9 cellular contexts compared by ENCODE assay signal in the genomic region with DNA sequence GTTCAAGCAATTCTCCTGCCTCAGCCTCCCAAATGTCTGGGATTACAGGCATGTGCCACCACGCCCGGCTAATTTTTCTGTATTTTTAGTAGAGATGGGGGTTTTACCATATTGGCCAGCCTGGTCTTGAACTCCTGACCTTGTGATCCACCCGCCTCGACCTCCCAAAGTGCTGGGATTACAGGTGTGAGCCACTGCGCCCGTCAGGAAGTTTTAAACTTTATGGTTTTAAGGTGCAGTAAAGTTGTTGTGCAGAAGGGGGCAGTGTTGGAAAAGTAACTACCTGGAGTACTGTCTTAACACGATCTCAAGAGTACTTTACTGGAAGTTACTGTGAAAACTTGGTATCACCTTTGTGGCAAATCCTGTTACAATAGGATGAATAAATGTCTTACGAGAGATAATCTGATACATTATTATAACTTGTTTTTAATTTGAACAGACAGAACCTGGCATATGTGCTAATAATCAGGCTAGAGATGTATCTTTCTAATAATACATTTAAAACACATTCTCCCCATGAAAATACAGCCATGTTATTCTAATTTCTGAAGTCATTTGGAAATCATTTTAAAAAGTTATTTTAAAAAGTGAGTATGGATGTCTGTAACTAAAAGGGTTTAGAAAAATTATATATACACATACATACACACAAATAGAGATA. TPM values are rescaled to one million over a fixed set of nuclear protein-coding genes. Genes with fewer than 3 reads are reported as not detected.
A peak's percentile ranks its signal among the peaks of the same experiment; 100 is the strongest.
DNase-seq lines count a peak whose midpoint lies in the region; TF ChIP-seq lines count a peak whose summit lies in the region.
"Had no signal": no experiment of that assay in that cellular context is flagged by ENCODE, and none has a peak within 500 bp of the region (broad histone marks: within the 10 kb centered on the region; RNA-seq: fewer than 3 reads in every experiment).

No MANE protein-coding gene starts in this region.

- H3K9me2 ChIP-seq in hepatocyte (replicated peaks; ENCODE audit: insufficient read depth), result no peaks in the 10 kb centered on the region

- no peak overlapping the region for H2AFZ ChIP-seq in hepatocyte

- intact Hi-C loops in adrenal gland (cut with DNase I), result no loop called here

- no peak for TF ChIP-seq POLR2A in adrenal gland (IDR thresholded peaks at IDR 0.05)

- H3K27me3 ChIP-seq in adrenal gland (no peaks in the 10 kb centered on the region), hepatocyte (no peaks in the 10 kb centered on the region)
- H3K27me3 ChIP-seq: BLaER1 had no signal

- H3K27ac ChIP-seq in adrenal gland (no peak overlapping the region), hepatocyte (no peak overlapping the region)
- H3K27ac ChIP-seq: BLaER1 had no signal

- no peaks in the 10 kb centered on the region for H4K20me1 ChIP-seq in hepatocyte (ENCODE audit: insufficient read depth, poor library complexity, severe bottlenecking)
- H4K20me1 ChIP-seq: BLaER1 had no signal

- H3K4me1 ChIP-seq in adrenal gland (replicated peaks in 1 of 2), result no peaks in the 10 kb centered on the region
- no peaks in the 10 kb centered on the region for H3K4me1 ChIP-seq in hepatocyte (ENCODE audit: insufficient read depth)
- H3K4me1 ChIP-seq: BLaER1 had no signal

- H3K9me3 ChIP-seq in adrenal gland (replicated peaks in 1 of 3) (no peaks in the 10 kb centered on the region), hepatocyte (ENCODE audit: low read depth) (no peaks in the 10 kb centered on the region)
- H3K9me3 ChIP-seq: BLaER1 had no signal

- peak; percentile 66 for TF ChIP-seq CTCF in LNCAP (IDR thresholded peaks at IDR 0.05)
- TF ChIP-seq CTCF in adrenal gland (IDR thresholded peaks at IDR 0.05), result peak; percentile 50 to 73 (median 68)
- TF ChIP-seq CTCF in hepatocyte (IDR thresholded peaks at IDR 0.05; ENCODE audit: poor library complexity), result peak; percentile 69

- DNase-seq in NCI-H1092 treated with DMSO at 0.1 percent for 48 hours (lab: John Stamatoyannopoulos, UW) (peak; percentile 9), NCI-H1092 (lab: John Stamatoyannopoulos, UW) (no peak), SKM-1 (lab: John Stamatoyannopoulos, UW; ENCODE audit: unreplicated experiment) (peak; percentile 24), adrenal gland (peak; percentile 24 to 76 (median 62)), hepatocyte (ENCODE audit: low spot score) (peak; percentile 73), occipital lobe (lab: John Stamatoyannopoulos, UW) (no peak)
- peak; percentile 23 to 86 (median 36) for DNase-seq in stimulated activated CD4-positive, alpha-beta T cell treated with anti-CD3 and anti-CD28 coated beads, Interleukin-12 subunit alpha, Interleukin-12 subunit beta, amount 100 ng/mL, for 48 hours (ENCODE audit: low read depth in 2 of 3, low spot score in 1 of 3)

- no peak overlapping the region for H3K4me3 ChIP-seq in adrenal gland
- H3K4me3 ChIP-seq in hepatocyte, result no peak overlapping the region
- H3K4me3 ChIP-seq: BLaER1 had no signal

- WGBS in adrenal gland, 4 donors, result 2 to 7% (median 4%) methylated on average over 7 to 8 of the region's 8 CpGs
- 8% methylated on average over 8 of the region's 8 CpGs for WGBS in hepatocyte (ENCODE audit: low lambda C conversion rate, missing lambda C conversion rate)

- H3K36me3 ChIP-seq in adrenal gland (replicated peaks in 1 of 2), result no peaks in the 10 kb centered on the region
- no peaks in the 10 kb centered on the region for H3K36me3 ChIP-seq in hepatocyte (replicated peaks; ENCODE audit: insufficient read depth, low read depth)
- H3K36me3 ChIP-seq: BLaER1 had no signal

- no peaks in the 10 kb centered on the region for H3K79me2 ChIP-seq in hepatocyte

- H3K4me2 ChIP-seq in hepatocyte, result no peak overlapping the region
- H3K4me2 ChIP-seq: BLaER1 had no signal

RNA-seq across cellular contexts. Expression of a gene that starts 10.8 kb away (rescaled TPM):
- total RNA-seq in adrenal gland, result under 1 TPM in 6 of 8 donors, not detected in 2; 0.26 to 0.76 (median 0.30) TPM
- 1 to 10 TPM in 1 of 3 donors, under 1 TPM in 2; 0.13 to 1.9 (median 0.24) TPM for polyA plus RNA-seq in adrenal gland
- total RNA-seq in hepatocyte, result 1.2 and 1.7 TPM in 2 replicates
- polyA plus RNA-seq in hepatocyte, result 1.3 and 2.1 TPM in 2 replicates
- total RNA-seq in occipital lobe, result 1.4 TPM

RNA-seq across cellular contexts. Expression of a gene that starts 48.7 kb away (rescaled TPM):
- total RNA-seq in adrenal gland (10 to 100 TPM in 7 of 8 donors, 1 to 10 TPM in 1; 8.9 to 29.6 (median 18.2) TPM), hepatocyte (11.2 and 15.2 TPM in 2 replicates), occipital lobe (42.0 TPM)
- polyA plus RNA-seq in adrenal gland (10 to 100 TPM; 25.5 to 52.7 (median 37.7) TPM), hepatocyte (9.8 and 17.0 TPM in 2 replicates)

Comparison
In these comparisons a context has a peak if more than half of its experiments do, and no peak if none do; other contexts are left out.
1. DNase-seq: peak in NCI-H1092 treated with DMSO at 0.1 percent for 48 hours (single experiment), SKM-1 (single experiment), adrenal gland (7 of 7), hepatocyte (single experiment) and stimulated activated CD4-positive, alpha-beta T cell treated with anti-CD3 and anti-CD28 coated beads, Interleukin-12 subunit alpha, Interleukin-12 subunit beta, amount 100 ng/mL, for 48 hours (3 of 3); none in NCI-H1092 (single experiment) and occipital lobe (single experiment).
2. Peak in every context shown above with its lines, with median percentiles within 50 percentile points of each other: CTCF ChIP-seq.